Comparison of ENCODE assay signal across 14 cellular contexts in genomic region chr20:59632426-59633113, GRCh38. TPM values are rescaled to one million over a fixed set of nuclear protein-coding genes. Genes with fewer than 3 reads are reported as not detected.
"Had no signal": no experiment of that assay in that cellular context is flagged by ENCODE, and none has a peak within 500 bp of the region (broad histone marks: within the 10 kb centered on the region; RNA-seq: fewer than 3 reads in every experiment).

No MANE protein-coding gene starts in this region.

- H3K4me3 ChIP-seq: body of pancreas, gastroesophageal sphincter, SK-N-MC, thoracic aorta had no signal

- H3K36me3 ChIP-seq: gastroesophageal sphincter, neutrophil, thoracic aorta had no signal

- DNase-seq: activated CD4-positive, alpha-beta T cell treated with anti-CD3 and anti-CD28 coated beads, Interleukin-2, amount 50 U/mL, for 4 hours; activated gamma-delta T cell; activated T-cell treated with anti-CD3 and anti-CD28 coated beads, Interleukin-2, amount 50 U/mL, for 4 hours; amniotic stem cell; body of pancreas; erythroblast; left ventricle myocardium superior; natural killer cell; T-helper 9 cell had no signal

- H3K27ac ChIP-seq: gastroesophageal sphincter, neutrophil, SK-N-MC, thoracic aorta had no signal

- H3K4me1 ChIP-seq: gastroesophageal sphincter had no signal

- ATAC-seq: activated CD4-positive, CD25-positive, alpha-beta regulatory T cell treated with anti-CD3 and anti-CD28 coated beads, Interleukin-2, amount 50 U/mL, for 24 hours; activated T-cell treated with anti-CD3 and anti-CD28 coated beads, Interleukin-2, amount 50 U/mL, for 4 hours; body of pancreas; gastroesophageal sphincter; left ventricle myocardium superior; natural killer cell had no signal

- H3K9me3 ChIP-seq: body of pancreas, gastroesophageal sphincter, neutrophil, thoracic aorta had no signal

RNA-seq across cellular contexts. Expression of gene PHACTR3, which starts 28.2 kb away (rescaled TPM):
- total RNA-seq: natural killer cell, thoracic aorta had no signal
